15 cellular contexts compared by ENCODE assay signal in genomic region chr18:80127635-80128034, GRCh38. TPM values are rescaled to one million over a fixed set of nuclear protein-coding genes. Genes with fewer than 3 reads are reported as not detected.
DNase-seq lines count a peak whose midpoint lies in the region; ATAC-seq and TF ChIP-seq lines count a peak whose summit lies in the region.
"Had no signal": no experiment of that assay in that cellular context is flagged by ENCODE, and none has a peak within 500 bp of the region (broad histone marks: within the 10 kb centered on the region; RNA-seq: fewer than 3 reads in every experiment).

No MANE protein-coding gene starts in this region.

- H3K9me3 Mint-ChIP-seq in activated naive CD8-positive, alpha-beta T cell (ENCODE audit: low read depth), result no peaks in the 10 kb centered on the region
- peaks cover 5% of the 10 kb centered on the region for H3K9me3 Mint-ChIP-seq in activated naive CD8-positive, alpha-beta T cell treated with anti-CD3 and anti-CD28 coated beads for 36 hours
- H3K9me3 Mint-ChIP-seq: CD8-positive, alpha-beta memory T cell had no signal

- peak overlapping the region; percentile 55 for H3K4me3 Mint-ChIP-seq in activated naive CD8-positive, alpha-beta T cell
- H3K4me3 Mint-ChIP-seq in activated naive CD8-positive, alpha-beta T cell treated with anti-CD3 and anti-CD28 coated beads for 36 hours, result no peak overlapping the region

- H3K27ac Mint-ChIP-seq in activated naive CD8-positive, alpha-beta T cell, result no peak overlapping the region
- no peak overlapping the region for H3K27ac Mint-ChIP-seq in activated naive CD8-positive, alpha-beta T cell treated with anti-CD3 and anti-CD28 coated beads for 36 hours

- H3K27me3 Mint-ChIP-seq in activated naive CD8-positive, alpha-beta T cell, result no peaks in the 10 kb centered on the region
- H3K27me3 Mint-ChIP-seq in activated naive CD8-positive, alpha-beta T cell treated with anti-CD3 and anti-CD28 coated beads for 36 hours, result no peaks in the 10 kb centered on the region
- H3K27me3 Mint-ChIP-seq: CD8-positive, alpha-beta memory T cell had no signal

- no peak for TF ChIP-seq EP300 in esophagus muscularis mucosa (IDR thresholded peaks at IDR 0.05)

- WGBS in esophagus muscularis mucosa, result no CpG with 5 or more reads among the region's 1 CpG
- 20% methylated on average over 1 of the region's 1 CpG for WGBS in right lobe of liver (ENCODE audit: insufficient coverage, low coverage, low lambda C conversion rate, missing lambda C conversion rate)

- TF ChIP-seq CTCF in esophagus muscularis mucosa (IDR thresholded peaks at IDR 0.05), result no peak
- no peak for TF ChIP-seq CTCF in right lobe of liver (IDR thresholded peaks at IDR 0.05)

- H3K9me3 ChIP-seq in esophagus muscularis mucosa (no peaks in the 10 kb centered on the region), right lobe of liver (no peaks in the 10 kb centered on the region)
- H3K9me3 ChIP-seq: Caco-2 had no signal

- H3K4me1 Mint-ChIP-seq in activated naive CD8-positive, alpha-beta T cell (ENCODE audit: low read depth), result peaks cover 61% of the 10 kb centered on the region
- peaks cover 45% of the 10 kb centered on the region for H3K4me1 Mint-ChIP-seq in activated naive CD8-positive, alpha-beta T cell treated with anti-CD3 and anti-CD28 coated beads for 36 hours

- H3K4me3 ChIP-seq in esophagus muscularis mucosa (no peak overlapping the region), right lobe of liver (no peak overlapping the region)
- H3K4me3 ChIP-seq: BLaER1 had no signal

- H3K36me3 ChIP-seq in esophagus muscularis mucosa, result peaks cover 0 to 7% (median 3%) of the 10 kb centered on the region in 4 donors
- peaks cover 0 to 1% (median 0%) of the 10 kb centered on the region in 4 donors for H3K36me3 ChIP-seq in right lobe of liver

- DNase-seq in activated naive CD8-positive, alpha-beta T cell treated with anti-CD3 and anti-CD28 coated beads for 36 hours, result no peak
- peak; percentile 57 for DNase-seq in esophagus muscularis mucosa (ENCODE audit: extremely low spot score)
- no peak for DNase-seq in right lobe of liver
- DNase-seq in NK-92 treated with Interleukin-12 subunit alpha and Interleukin-12 subunit beta, amount 100 ng/mL, for 24 hours (lab: John Stamatoyannopoulos, UW), result no peak
- no peak for DNase-seq in activated T-cell treated with anti-CD3 and anti-CD28 coated beads, Interleukin-2, amount 50 U/mL, for 48 hours
- DNase-seq: 8988T; AML-193; Caco-2; CD8-positive, alpha-beta memory T cell; DND-41; GDM1 had no signal

- no peaks in the 10 kb centered on the region for H3K4me1 ChIP-seq in esophagus muscularis mucosa
- peaks cover 0 to 3% (median 0%) of the 10 kb centered on the region in 4 donors for H3K4me1 ChIP-seq in right lobe of liver
- H3K4me1 ChIP-seq: Caco-2 had no signal

- H3K36me3 Mint-ChIP-seq in activated naive CD8-positive, alpha-beta T cell, result peaks cover 20% of the 10 kb centered on the region
- peaks cover 58% of the 10 kb centered on the region for H3K36me3 Mint-ChIP-seq in activated naive CD8-positive, alpha-beta T cell treated with anti-CD3 and anti-CD28 coated beads for 36 hours

- no peaks in the 10 kb centered on the region for H3K27me3 ChIP-seq in esophagus muscularis mucosa
- H3K27me3 ChIP-seq in right lobe of liver, result no peaks in the 10 kb centered on the region
- H3K27me3 ChIP-seq: BLaER1 had no signal

- peak; percentile 56 to 90 (median 66) for ATAC-seq in right lobe of liver
- ATAC-seq in GM19328 (IDR thresholded peaks at IDR 0.05; ENCODE audit: unreplicated experiment), result no peak
- ATAC-seq: HCT116 had no signal

- intact Hi-C loops in esophagus muscularis mucosa (cut with DNase I), result no loop called here
- intact Hi-C loops in right lobe of liver (cut with DNase I), result no loop called here

- TF ChIP-seq POLR2A in esophagus muscularis mucosa (IDR thresholded peaks at IDR 0.05; ENCODE audit: low read depth) (no peak), right lobe of liver (IDR thresholded peaks at IDR 0.05) (no peak)

- H3K27ac ChIP-seq in esophagus muscularis mucosa (replicated peaks in 1 of 4), result no peak overlapping the region
- H3K27ac ChIP-seq in right lobe of liver, result no peak overlapping the region
- H3K27ac ChIP-seq: BLaER1 had no signal

RNA-seq across cellular contexts. Expression of gene ADNP2, which starts 18.6 kb away (rescaled TPM):
- 10 to 100 TPM; 34.7 to 34.8 TPM for total RNA-seq in activated naive CD8-positive, alpha-beta T cell treated with anti-CD3 and anti-CD28 coated beads for 36 hours
- total RNA-seq in esophagus muscularis mucosa, result 10 to 100 TPM; 17.1 to 18.9 (median 17.3) TPM
- 1 to 10 TPM; 4.4 to 9.9 (median 7.7) TPM for total RNA-seq in right lobe of liver
